1 cellular context compared by ENCODE assay signal in genomic region chr11:125258626-125259025, GRCh38.
TF ChIP-seq lines count a peak whose summit lies in the region.

No MANE protein-coding gene starts in this region.

TF ChIP-seq in H1, 55 proteins besides CTCF, POLR2A, EP300 and RAD21 (continued from another document):
- TF ChIP-seq CHD7 (IDR thresholded peaks at IDR 0.05; ENCODE audit: insufficient replicate concordance, low read length), result no peak
- no peak for TF ChIP-seq TEAD4 (IDR thresholded peaks at IDR 0.05; ENCODE audit: low read depth, low read length)
- TF ChIP-seq JUN (IDR thresholded peaks at IDR 0.05; ENCODE audit: low read depth, low read length), result no peak
- TF ChIP-seq SUZ12 (IDR thresholded peaks at IDR 0.05; ENCODE audit: low read length), result no peak
- no peak for TF ChIP-seq MAFK (IDR thresholded peaks at IDR 0.05; ENCODE audit: low read depth, low read length)
- no peak for TF ChIP-seq TBP (IDR thresholded peaks at IDR 0.05; ENCODE audit: low read depth, low read length)
- no peak for TF ChIP-seq NANOG (IDR thresholded peaks at IDR 0.05; ENCODE audit: insufficient read depth, low read depth, low read length, poor library complexity, severe bottlenecking)
- no peak for TF ChIP-seq SRF (IDR thresholded peaks at IDR 0.05; ENCODE audit: low read depth, low read length)
